14 cellular contexts compared by ENCODE assay signal in the genomic region with DNA sequence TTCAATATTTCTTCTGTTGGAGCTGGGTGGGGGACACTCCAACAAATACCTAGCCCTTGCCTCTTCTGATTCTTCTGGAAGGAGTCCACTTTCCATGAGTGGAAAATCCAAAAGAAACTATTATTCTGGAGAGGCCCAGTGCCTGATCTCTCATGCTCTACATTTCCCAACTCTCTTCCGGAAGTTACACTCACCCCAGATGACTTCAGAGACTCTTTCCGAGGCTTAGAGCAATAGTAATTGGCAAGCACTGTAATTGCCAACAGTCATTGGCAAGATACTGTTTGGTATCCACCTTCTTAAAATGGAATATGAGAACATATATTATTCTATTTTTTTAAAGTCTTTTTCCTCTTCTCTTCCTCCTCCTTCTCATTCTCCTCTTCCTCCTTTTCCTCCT.
"Had no signal": no experiment of that assay in that cellular context is flagged by ENCODE, and none has a peak within 500 bp of the region (broad histone marks: within the 10 kb centered on the region; RNA-seq: fewer than 3 reads in every experiment).

No MANE protein-coding gene starts in this region.

- H3K4me3 ChIP-seq: gastrocnemius medialis, prostate gland, right atrium auricular region, testis, upper lobe of left lung had no signal

- H3K27me3 ChIP-seq: gastrocnemius medialis, right atrium auricular region, testis, upper lobe of left lung had no signal

- DNase-seq: activated B cell treated with CpG ODN at 0.5 μM for 24 hours; activated CD8-positive, alpha-beta memory T cell treated with anti-CD3 and anti-CD28 coated beads, Interleukin-2, amount 50 U/mL, for 48 hours; activated gamma-delta T cell treated with Interleukin-2 at 50 U/mL for 16 hours; activated naive CD8-positive, alpha-beta T cell treated with anti-CD3 and anti-CD28 coated beads for 36 hours; amniotic stem cell; endodermal cell; gastrocnemius medialis; midbrain; testis; upper lobe of left lung had no signal

- ATAC-seq: gastrocnemius medialis, left lobe of liver had no signal

- H3K9me3 Mint-ChIP-seq: activated B cell treated with CpG ODN at 0.5 μM for 24 hours, endodermal cell, neural crest cell had no signal

- H3K27ac Mint-ChIP-seq: activated naive CD8-positive, alpha-beta T cell treated with anti-CD3 and anti-CD28 coated beads for 36 hours; endodermal cell had no signal

- H3K27me3 Mint-ChIP-seq: activated B cell treated with CpG ODN at 0.5 μM for 24 hours had no signal

- H3K27ac ChIP-seq: gastrocnemius medialis, prostate gland, right atrium auricular region, testis, upper lobe of left lung had no signal

- H3K4me1 ChIP-seq: prostate gland, right atrium auricular region, testis, upper lobe of left lung had no signal

- H3K9me3 ChIP-seq: gastrocnemius medialis, prostate gland, right atrium auricular region, testis, upper lobe of left lung had no signal

- H3K36me3 ChIP-seq: gastrocnemius medialis, prostate gland, right atrium auricular region, upper lobe of left lung had no signal

- H3K36me3 Mint-ChIP-seq: activated naive CD8-positive, alpha-beta T cell treated with anti-CD3 and anti-CD28 coated beads for 36 hours had no signal

- H3K4me3 Mint-ChIP-seq: activated B cell treated with CpG ODN at 0.5 μM for 24 hours; activated naive CD8-positive, alpha-beta T cell treated with anti-CD3 and anti-CD28 coated beads for 36 hours; endodermal cell; neural crest cell had no signal

- H3K4me1 Mint-ChIP-seq: activated naive CD8-positive, alpha-beta T cell treated with anti-CD3 and anti-CD28 coated beads for 36 hours; endodermal cell; neural crest cell had no signal
